ENCODE assay signal across 12 cellular contexts in the genomic region with DNA sequence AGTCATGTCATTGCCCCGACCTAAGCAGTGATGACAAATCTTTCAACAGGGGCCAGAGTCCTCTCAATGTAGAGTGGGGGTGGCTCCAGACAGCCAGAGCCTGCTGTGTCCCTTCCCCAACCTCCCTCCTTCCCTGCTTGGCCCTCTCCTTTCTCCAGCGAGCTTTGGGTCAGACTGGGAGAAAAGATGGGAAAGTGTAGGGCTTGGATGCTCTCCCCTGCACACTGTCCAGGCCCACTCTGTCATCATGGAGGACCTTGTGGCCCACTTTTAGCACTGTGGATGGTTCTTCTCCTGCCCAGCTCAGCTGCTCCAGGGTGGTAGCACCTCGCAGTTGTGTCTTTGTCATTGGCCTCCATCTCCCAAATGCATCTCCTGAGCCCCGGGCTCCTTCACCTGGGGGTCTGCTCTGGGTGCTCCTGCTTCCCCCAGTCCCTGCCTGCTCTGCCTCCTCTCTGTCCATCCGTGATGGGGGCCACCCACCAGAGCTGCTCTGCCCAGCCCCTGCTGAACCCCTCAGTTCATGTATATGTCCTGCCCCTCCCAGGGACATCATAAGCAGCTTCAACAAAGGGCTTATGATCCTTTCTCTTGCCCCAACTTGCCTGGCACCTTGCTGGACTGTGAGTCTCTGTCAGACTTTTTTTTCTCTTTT. TPM values are rescaled to one million over a fixed set of nuclear protein-coding genes. Genes with fewer than 3 reads are reported as not detected.
DNase-seq lines count a peak whose midpoint lies in the region; ATAC-seq and TF ChIP-seq lines count a peak whose summit lies in the region.
"Had no signal": no experiment of that assay in that cellular context is flagged by ENCODE, and none has a peak within 500 bp of the region (broad histone marks: within the 10 kb centered on the region; RNA-seq: fewer than 3 reads in every experiment).

No MANE protein-coding gene starts in this region.

- WGBS in endodermal cell (ENCODE audit: insufficient coverage in 1 of 2, insufficient read length in 1 of 2), 2 experiments = 90 to 100% methylated on average over 3 to 5 of the region's 5 CpGs
- 78 to 94% methylated on average over 1 to 4 of the region's 5 CpGs for WGBS in mesodermal cell (ENCODE audit: insufficient coverage in 2 of 2), 2 experiments
- 72% methylated on average over 5 of the region's 5 CpGs for WGBS in suprapubic skin

- DNase-seq in NCI-H69 (lab: John Stamatoyannopoulos, UW) (peak; percentile 44), endodermal cell (peak; percentile 43), suprapubic skin (ENCODE audit: low spot score in 2 of 2) (peak in 1 of 2 donors; percentile 67), erythroblast (lab: John Stamatoyannopoulos, UW) (no peak), GM10248 (ENCODE audit: extremely low spot score) (no peak)
- DNase-seq: activated T-cell treated with anti-CD3 and anti-CD28 coated beads, Interleukin-2, amount 50 U/mL, for 4 hours; NCI-H774; retina had no signal

- H3K27ac Mint-ChIP-seq in endodermal cell = no peak overlapping the region
- H3K27ac Mint-ChIP-seq: CD14-positive monocyte had no signal

- H3K4me1 Mint-ChIP-seq in endodermal cell = peaks cover 17% of the 10 kb centered on the region
- H3K4me1 Mint-ChIP-seq: CD14-positive monocyte had no signal

- CTCF ChIA-PET in GM10248 (lab: Yijun Ruan, JAX) = interaction anchor here (0.8 to 6.8 kb wide), 5 partner anchors 10 to 29 kb away, joined by 3 to 49 read pairs (median 3); no protein-coding TSS in a partner anchor

- no peak for TF ChIP-seq EP300 in suprapubic skin (IDR thresholded peaks at IDR 0.05)

- H3K4me3 ChIP-seq in endodermal cell (ENCODE audit: low read length) = no peak overlapping the region
- no peak overlapping the region for H3K4me3 ChIP-seq in mesodermal cell (ENCODE audit: extremely low read depth, insufficient read depth, low read length, poor library complexity, severe bottlenecking)
- no peak overlapping the region for H3K4me3 ChIP-seq in suprapubic skin

- no peak overlapping the region for H3K4me3 Mint-ChIP-seq in endodermal cell
- H3K4me3 Mint-ChIP-seq: activated T-cell treated with anti-CD3 and anti-CD28 coated beads, Interleukin-2, amount 50 U/mL, for 4 hours; CD14-positive monocyte had no signal

- H3K9me3 ChIP-seq in endodermal cell (ENCODE audit: control insufficient read depth, low read length) (no peaks in the 10 kb centered on the region), mesodermal cell (ENCODE audit: control insufficient read depth, low read length) (peaks cover 6% of the 10 kb centered on the region), suprapubic skin (no peaks in the 10 kb centered on the region)

- H3K36me3 ChIP-seq in endodermal cell (ENCODE audit: control insufficient read depth, insufficient read depth, low read length) (no peaks in the 10 kb centered on the region), mesodermal cell (ENCODE audit: control insufficient read depth, insufficient read depth, low read length) (no peaks in the 10 kb centered on the region), suprapubic skin (no peaks in the 10 kb centered on the region)

- no peaks in the 10 kb centered on the region for H3K27me3 ChIP-seq in endodermal cell (ENCODE audit: control insufficient read depth, insufficient read depth, low read length, poor library complexity, severe bottlenecking)
- no peaks in the 10 kb centered on the region for H3K27me3 ChIP-seq in suprapubic skin

- H3K27ac ChIP-seq in endodermal cell (ENCODE audit: low read depth, low read length) = no peak overlapping the region
- peak overlapping the region; percentile 94 for H3K27ac ChIP-seq in mesodermal cell (ENCODE audit: low read depth, low read length, severe bottlenecking)
- peak overlapping the region; percentile 78 for H3K27ac ChIP-seq in suprapubic skin

- ATAC-seq in HG02623 (IDR thresholded peaks at IDR 0.05; ENCODE audit: unreplicated experiment) (no peak), GM21717 (IDR thresholded peaks at IDR 0.05; ENCODE audit: unreplicated experiment) (no peak)
- ATAC-seq: activated T-cell treated with anti-CD3 and anti-CD28 coated beads, Interleukin-2, amount 50 U/mL, for 4 hours had no signal

- no peak overlapping the region for H3K9ac ChIP-seq in endodermal cell (ENCODE audit: extremely low read depth, low read length, poor library complexity, severe bottlenecking)

- no peaks in the 10 kb centered on the region for H3K36me3 Mint-ChIP-seq in endodermal cell (ENCODE audit: low read depth)
- H3K36me3 Mint-ChIP-seq: CD14-positive monocyte had no signal

- peaks cover 12% of the 10 kb centered on the region for H3K9me3 Mint-ChIP-seq in endodermal cell

- POLR2A ChIA-PET in GM10248 (lab: Yijun Ruan, JAX) = no interaction called here

- no peak for TF ChIP-seq POLR2A in suprapubic skin (IDR thresholded peaks at IDR 0.05)
- no peak for TF ChIP-seq POLR2A in erythroblast (IDR thresholded peaks at IDR 0.05; ENCODE audit: low read length)

- TF ChIP-seq CTCF in endodermal cell (conservative IDR thresholded peaks at IDR 0.05) (no peak), suprapubic skin (IDR thresholded peaks at IDR 0.05) (no peak), GM10248 (IDR thresholded peaks at IDR 0.05; ENCODE audit: control extremely low read depth, extremely low read depth, low read depth, missing control alignments) (no peak)

- H3K4me1 ChIP-seq in endodermal cell (ENCODE audit: control insufficient read depth, insufficient read depth, low read length) = no peaks in the 10 kb centered on the region
- peaks cover 32% of the 10 kb centered on the region for H3K4me1 ChIP-seq in mesodermal cell (ENCODE audit: control insufficient read depth, insufficient read depth, low read length, poor library complexity, severe bottlenecking)
- H3K4me1 ChIP-seq in suprapubic skin = peaks cover 32% of the 10 kb centered on the region

- H3K27me3 Mint-ChIP-seq in endodermal cell (ENCODE audit: insufficient read depth) = no peaks in the 10 kb centered on the region

RNA-seq across cellular contexts. Expression of a gene that starts 37.5 kb away (rescaled TPM):
- total RNA-seq in endodermal cell = not detected
- polyA plus RNA-seq in endodermal cell (2013, experiment 1 of 2) = not detected
- polyA plus RNA-seq in endodermal cell (2013, experiment 2 of 2) = not detected
- not detected for polyA plus RNA-seq in mesodermal cell (2013, experiment 1 of 2)
- not detected for polyA plus RNA-seq in mesodermal cell (2013, experiment 2 of 2)
- 10 to 100 TPM in 1 of 4 donors, 1 to 10 TPM in 2, under 1 TPM in 1; 0.85 to 10.2 (median 5.1) TPM for total RNA-seq in suprapubic skin
- total RNA-seq: activated T-cell treated with anti-CD3 and anti-CD28 coated beads, Interleukin-2, amount 50 U/mL, for 4 hours had no signal
- polyA plus RNA-seq: CD14-positive monocyte had no signal

Comparison
In these comparisons a context has a peak if more than half of its experiments do, and no peak if none do; other contexts are left out.
1. DNase-seq: peak in NCI-H69 (single experiment) and endodermal cell (single experiment); none in erythroblast (0 of 2) and GM10248 (single experiment).